Comparison of ENCODE assay signal across 23 cellular contexts in genomic region chr7:127706766-127707165, GRCh38. TPM values are rescaled to one million over a fixed set of nuclear protein-coding genes. Genes with fewer than 3 reads are reported as not detected.
DNase-seq lines count a peak whose midpoint lies in the region; ATAC-seq and TF ChIP-seq lines count a peak whose summit lies in the region.
"Had no signal": no experiment of that assay in that cellular context is flagged by ENCODE, and none has a peak within 500 bp of the region (broad histone marks: within the 10 kb centered on the region; RNA-seq: fewer than 3 reads in every experiment).

No MANE protein-coding gene starts in this region.

- ATAC-seq in memory B cell (ENCODE audit: low read depth) (no peak), heart left ventricle (no peak), HG02884 (IDR thresholded peaks at IDR 0.05; ENCODE audit: unreplicated experiment) (no peak), HG02938 (IDR thresholded peaks at IDR 0.05; ENCODE audit: unreplicated experiment) (no peak)
- ATAC-seq: Right ventricle myocardium inferior had no signal

- peaks cover 0 to 91% (median 73%) of the 10 kb centered on the region in 9 donors for H3K36me3 ChIP-seq in heart left ventricle

- H3K4me1 Mint-ChIP-seq in HFFc6 (ENCODE audit: low read depth): peaks cover 35% of the 10 kb centered on the region
- peaks cover 29% of the 10 kb centered on the region for H3K4me1 Mint-ChIP-seq in endothelial cell (ENCODE audit: unreplicated experiment)
- no peaks in the 10 kb centered on the region for H3K4me1 Mint-ChIP-seq in memory B cell
- H3K4me1 Mint-ChIP-seq: CD14-positive monocyte had no signal

- no peak for TF ChIP-seq CTCF in AG10803 (conservative IDR thresholded peaks at IDR 0.05; ENCODE audit: low read length)
- TF ChIP-seq CTCF in HFFc6 (IDR thresholded peaks at IDR 0.05): no peak
- TF ChIP-seq CTCF in endothelial cell (IDR thresholded peaks at IDR 0.05; ENCODE audit: unreplicated experiment): no peak
- TF ChIP-seq CTCF in heart left ventricle (IDR thresholded peaks at IDR 0.05): no peak

- no peak overlapping the region for H3K27ac ChIP-seq in heart left ventricle
- H3K27ac ChIP-seq: SJCRH30 had no signal

- H3K9me3 ChIP-seq in heart left ventricle: peaks cover 0 to 12% (median 5%) of the 10 kb centered on the region in 12 donors
- H3K9me3 ChIP-seq: BE2C had no signal

- H3K4me3 ChIP-seq in AG10803 (ENCODE audit: low read length) (no peak overlapping the region), heart left ventricle (no peak overlapping the region)
- H3K4me3 ChIP-seq: MG63, SJCRH30 had no signal

- no peak for TF ChIP-seq POLR2A in heart left ventricle (IDR thresholded peaks at IDR 0.05)

- peaks cover 9% of the 10 kb centered on the region for H3K9me3 Mint-ChIP-seq in HFFc6
- H3K9me3 Mint-ChIP-seq in endothelial cell (ENCODE audit: unreplicated experiment): no peaks in the 10 kb centered on the region
- peaks cover 2% of the 10 kb centered on the region for H3K9me3 Mint-ChIP-seq in memory B cell

- peak; percentile 41 for DNase-seq in AG10803 (ENCODE audit: low read depth)
- DNase-seq in HFFc6: no peak
- DNase-seq in endothelial cell (ENCODE audit: low spot score): no peak
- DNase-seq in memory B cell (ENCODE audit: low spot score in 2 of 2): no peak
- no peak for DNase-seq in heart left ventricle
- DNase-seq: BE2C; CD8-positive, alpha-beta memory T cell; DMS79 treated with DMSO at 0.1 percent for 48 hours; GF-D8; KBM-7; NCI-H1105 treated with DMSO at 0.1 percent for 48 hours; NCI-H1694; NCI-H2029 treated with DMSO at 0.1 percent for 48 hours; NCI-H524 treated with DMSO at 0.1 percent for 48 hours; NCI-H82; NK-92 treated with Interleukin-12 subunit alpha and Interleukin-12 subunit beta, amount 100 ng/mL, for 24 hours; SJCRH30; T-helper 1 cell had no signal

- no peak overlapping the region for H3K4me3 Mint-ChIP-seq in HFFc6
- H3K4me3 Mint-ChIP-seq in endothelial cell (ENCODE audit: unreplicated experiment): no peak overlapping the region
- H3K4me3 Mint-ChIP-seq in memory B cell: no peak overlapping the region
- H3K4me3 Mint-ChIP-seq: CD14-positive monocyte; CD8-positive, alpha-beta memory T cell had no signal

- intact Hi-C loops in heart left ventricle (cut with DNase I): loop anchor here in 6 of 10 donors (5.0 to 10.0 kb wide), 4 partner anchors 326 to 431 kb away; partner anchors contain the start of gene LRRC4 (in 5 of the 6)

- peaks cover 0 to 3% (median 0%) of the 10 kb centered on the region in 12 donors for H3K4me1 ChIP-seq in heart left ventricle
- H3K4me1 ChIP-seq: BE2C, SJCRH30 had no signal

- H3K36me3 Mint-ChIP-seq in HFFc6 (ENCODE audit: low read depth) (peaks cover 64% of the 10 kb centered on the region), endothelial cell (ENCODE audit: low read depth, unreplicated experiment) (peaks cover 56% of the 10 kb centered on the region), memory B cell (peaks cover 30% of the 10 kb centered on the region)

- H3K27me3 Mint-ChIP-seq in HFFc6 (ENCODE audit: insufficient read depth): no peaks in the 10 kb centered on the region
- peaks cover 4% of the 10 kb centered on the region for H3K27me3 Mint-ChIP-seq in endothelial cell (ENCODE audit: unreplicated experiment)
- H3K27me3 Mint-ChIP-seq in memory B cell: no peaks in the 10 kb centered on the region
- H3K27me3 Mint-ChIP-seq: CD8-positive, alpha-beta memory T cell had no signal

- H3K27ac Mint-ChIP-seq in HFFc6 (peak overlapping the region; percentile 86), endothelial cell (ENCODE audit: unreplicated experiment) (peak overlapping the region; percentile 33), memory B cell (peak overlapping the region; percentile 8)
- H3K27ac Mint-ChIP-seq: CD14-positive monocyte had no signal

- no peaks in the 10 kb centered on the region for H3K27me3 ChIP-seq in heart left ventricle
- H3K27me3 ChIP-seq: BE2C, MG63, SJCRH30 had no signal

RNA-seq across cellular contexts. Expression of gene SND1, which starts 54.8 kb away (rescaled TPM):
- 100 to 1,000 TPM; 217 to 259 (median 247) TPM for total RNA-seq in HFFc6 (2021; fragmentation: NEBNext Ultra II Directional; extraction: Animal tissue kit (Norgen Biotek cat#: 25700))
- 375 TPM for total RNA-seq in endothelial cell (ENCODE audit: unreplicated experiment)
- total RNA-seq in heart left ventricle: 100 to 1,000 TPM in 1 of 9 donors, 10 to 100 TPM in 8; 63.2 to 115 (median 76.3) TPM
- polyA plus RNA-seq in heart left ventricle: 100 to 1,000 TPM in 1 of 2 donors, 10 to 100 TPM in 1; 45.6 to 104 TPM

Comparison
In these comparisons a context has a peak if more than half of its experiments do, and no peak if none do; other contexts are left out.
1. H3K27ac Mint-ChIP-seq: peak in every context shown above with its lines; median percentile 86 in HFFc6; 33 in endothelial cell; 8 in memory B cell.